16 cellular contexts compared by ENCODE assay signal in the genomic region with DNA sequence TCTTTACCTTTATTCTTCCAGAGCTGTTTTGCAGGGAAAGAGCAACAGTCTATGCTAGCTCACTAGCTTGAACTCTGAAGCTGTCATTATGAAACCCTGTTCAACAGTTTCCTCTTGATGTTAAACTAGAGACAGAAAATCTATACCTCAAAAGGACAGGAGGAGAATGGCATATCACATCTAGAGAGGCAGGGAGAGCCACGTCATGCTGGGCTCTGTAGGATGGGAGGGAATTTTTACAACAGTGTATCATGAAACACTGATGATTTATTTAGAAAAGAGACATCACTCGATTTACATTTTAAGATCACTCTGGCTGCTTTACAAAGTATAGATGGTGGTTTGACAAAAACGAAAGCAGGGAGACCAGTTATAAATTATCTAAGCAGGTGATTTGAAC.
"Had no signal": no experiment of that assay in that cellular context is flagged by ENCODE, and none has a peak within 500 bp of the region (broad histone marks: within the 10 kb centered on the region; RNA-seq: fewer than 3 reads in every experiment).

No MANE protein-coding gene starts in this region.

- H3K27me3 ChIP-seq: thyroid gland had no signal

- H3K27ac ChIP-seq: lower lobe of right lung, thyroid gland, upper lobe of right lung had no signal

- DNase-seq: activated CD4-positive, alpha-beta T cell treated with anti-CD3 and anti-CD28 coated beads, Interleukin-2, amount 10 ng/mL, durations not matched to agents 7 days and 5 days; activated effector memory CD4-positive, alpha-beta T cell treated with anti-CD3 and anti-CD28 coated beads, Interleukin-2, amount 50 U/mL, for 16 hours; activated naive CD4-positive, alpha-beta T cell treated with anti-CD3 and anti-CD28 coated beads, Interleukin-2, amount 10 ng/mL, durations not matched to agents 7 days and 5 days; activated T-cell treated with anti-CD3 and anti-CD28 coated beads for 4 hours; anterior cingulate cortex; foreskin fibroblast; lower lobe of right lung; naive thymus-derived CD4-positive, alpha-beta T cell; stimulated activated CD8-positive, alpha-beta memory T cell treated with anti-CD3 and anti-CD28 coated beads, Interleukin-4, amount 100 ng/mL, for 48 hours; stimulated activated naive CD8-positive, alpha-beta T cell treated with anti-CD3 and anti-CD28 coated beads, Interleukin-15, Interleukin-2, amounts not matched to agents 100 U/mL and 50 U/mL, for 24 hours; thyroid gland; upper lobe of right lung had no signal

- ATAC-seq: activated CD4-positive, CD25-positive, alpha-beta regulatory T cell treated with anti-CD3 and anti-CD28 coated beads, Interleukin-2, amount 50 U/mL, for 24 hours; left lobe of liver; lower lobe of right lung; naive thymus-derived CD4-positive, alpha-beta T cell; sciatic nerve; stimulated activated naive CD8-positive, alpha-beta T cell treated with anti-CD3 and anti-CD28 coated beads, Interleukin-15, Interleukin-2, amounts not matched to agents 100 U/mL and 50 U/mL, for 24 hours; upper lobe of right lung had no signal

- H3K4me1 Mint-ChIP-seq: activated CD4-positive, alpha-beta T cell treated with anti-CD3 and anti-CD28 coated beads, Interleukin-2, amount 10 ng/mL, durations not matched to agents 7 days and 5 days; brain had no signal

- H3K4me1 ChIP-seq: lower lobe of right lung, thyroid gland, upper lobe of right lung had no signal

- H3K27ac Mint-ChIP-seq: activated CD4-positive, alpha-beta T cell treated with anti-CD3 and anti-CD28 coated beads, Interleukin-2, amount 10 ng/mL, durations not matched to agents 7 days and 5 days; activated naive CD4-positive, alpha-beta T cell treated with anti-CD3 and anti-CD28 coated beads, Interleukin-2, amount 10 ng/mL, durations not matched to agents 7 days and 5 days; brain; naive thymus-derived CD4-positive, alpha-beta T cell had no signal

- H3K36me3 Mint-ChIP-seq: activated naive CD4-positive, alpha-beta T cell treated with anti-CD3 and anti-CD28 coated beads, Interleukin-2, amount 10 ng/mL, durations not matched to agents 7 days and 5 days; brain had no signal

- H3K4me3 Mint-ChIP-seq: activated CD4-positive, alpha-beta T cell treated with anti-CD3 and anti-CD28 coated beads, Interleukin-2, amount 10 ng/mL, durations not matched to agents 7 days and 5 days; activated naive CD4-positive, alpha-beta T cell treated with anti-CD3 and anti-CD28 coated beads, Interleukin-2, amount 10 ng/mL, durations not matched to agents 7 days and 5 days; brain; naive thymus-derived CD4-positive, alpha-beta T cell had no signal
